ENCODE assay signal across 1 cellular context in the genomic region with DNA sequence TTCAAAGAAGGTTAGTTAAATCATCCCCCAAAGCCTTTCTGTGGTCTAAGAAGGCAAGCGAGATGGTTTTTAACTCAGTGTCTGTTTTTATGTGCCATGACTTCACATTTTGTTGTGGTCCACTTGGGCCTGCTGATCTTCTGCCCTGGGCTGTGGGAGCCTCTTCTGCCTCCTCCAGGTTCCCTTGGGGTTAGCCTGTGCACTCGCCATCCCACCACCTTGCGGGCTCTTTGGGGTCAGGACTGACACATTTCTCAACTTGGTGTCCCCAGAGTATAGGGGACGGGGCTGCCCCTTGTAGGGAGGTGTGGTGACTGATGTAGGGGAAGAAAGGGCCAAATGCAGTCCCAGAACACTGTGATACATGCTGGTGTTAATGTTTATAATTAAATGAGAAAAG.
TF ChIP-seq lines count a peak whose summit lies in the region.

No MANE protein-coding gene starts in this region.

TF ChIP-seq in GM12878, 131 proteins besides CTCF, POLR2A, EP300 and RAD21 (continued from another document and continues in another):
- TF ChIP-seq, protein P1, sequence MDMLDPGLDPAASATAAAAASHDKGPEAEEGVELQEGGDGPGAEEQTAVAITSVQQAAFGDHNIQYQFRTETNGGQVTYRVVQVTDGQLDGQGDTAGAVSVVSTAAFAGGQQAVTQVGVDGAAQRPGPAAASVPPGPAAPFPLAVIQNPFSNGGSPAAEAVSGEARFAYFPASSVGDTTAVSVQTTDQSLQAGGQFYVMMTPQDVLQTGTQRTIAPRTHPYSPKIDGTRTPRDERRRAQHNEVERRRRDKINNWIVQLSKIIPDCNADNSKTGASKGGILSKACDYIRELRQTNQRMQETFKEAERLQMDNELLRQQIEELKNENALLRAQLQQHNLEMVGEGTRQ (IDR thresholded peaks at IDR 0.05; ENCODE audit: borderline replicate concordance, low read depth, low read length), result no peak
- TF ChIP-seq POU2F2 (IDR thresholded peaks at IDR 0.05; ENCODE audit: borderline replicate concordance, low read depth, low read length), result peak; percentile 90; the same call in 2 of the 3 replicates
- TF ChIP-seq SMAD5 (IDR thresholded peaks at IDR 0.05; ENCODE audit: low read depth), result no peak
- 0 out of 2 replicates have a peak, but pooled peaks have one; percentile 58 for TF ChIP-seq ZNF24 (IDR thresholded peaks at IDR 0.05)
- no peak for TF ChIP-seq SUPT20H (IDR thresholded peaks at IDR 0.05; ENCODE audit: borderline replicate concordance, control insufficient read depth, low read depth, low read length)
- TF ChIP-seq, protein P2, sequence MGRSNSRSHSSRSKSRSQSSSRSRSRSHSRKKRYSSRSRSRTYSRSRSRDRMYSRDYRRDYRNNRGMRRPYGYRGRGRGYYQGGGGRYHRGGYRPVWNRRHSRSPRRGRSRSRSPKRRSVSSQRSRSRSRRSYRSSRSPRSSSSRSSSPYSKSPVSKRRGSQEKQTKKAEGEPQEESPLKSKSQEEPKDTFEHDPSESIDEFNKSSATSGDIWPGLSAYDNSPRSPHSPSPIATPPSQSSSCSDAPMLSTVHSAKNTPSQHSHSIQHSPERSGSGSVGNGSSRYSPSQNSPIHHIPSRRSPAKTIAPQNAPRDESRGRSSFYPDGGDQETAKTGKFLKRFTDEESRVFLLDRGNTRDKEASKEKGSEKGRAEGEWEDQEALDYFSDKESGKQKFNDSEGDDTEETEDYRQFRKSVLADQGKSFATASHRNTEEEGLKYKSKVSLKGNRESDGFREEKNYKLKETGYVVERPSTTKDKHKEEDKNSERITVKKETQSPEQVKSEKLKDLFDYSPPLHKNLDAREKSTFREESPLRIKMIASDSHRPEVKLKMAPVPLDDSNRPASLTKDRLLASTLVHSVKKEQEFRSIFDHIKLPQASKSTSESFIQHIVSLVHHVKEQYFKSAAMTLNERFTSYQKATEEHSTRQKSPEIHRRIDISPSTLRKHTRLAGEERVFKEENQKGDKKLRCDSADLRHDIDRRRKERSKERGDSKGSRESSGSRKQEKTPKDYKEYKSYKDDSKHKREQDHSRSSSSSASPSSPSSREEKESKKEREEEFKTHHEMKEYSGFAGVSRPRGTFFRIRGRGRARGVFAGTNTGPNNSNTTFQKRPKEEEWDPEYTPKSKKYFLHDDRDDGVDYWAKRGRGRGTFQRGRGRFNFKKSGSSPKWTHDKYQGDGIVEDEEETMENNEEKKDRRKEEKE (IDR thresholded peaks at IDR 0.05), result no peak
- TF ChIP-seq MTA2 (IDR thresholded peaks at IDR 0.05; ENCODE audit: low read depth), result peak; percentile 88
- peak; percentile 86 for TF ChIP-seq ATF7 (IDR thresholded peaks at IDR 0.05; ENCODE audit: low read depth)
- no peak for TF ChIP-seq POLR2AphosphoS5 (IDR thresholded peaks at IDR 0.05; ENCODE audit: low read length)
- TF ChIP-seq SREBF2 (IDR thresholded peaks at IDR 0.05; ENCODE audit: low read length), result no peak
- TF ChIP-seq, protein P3, sequence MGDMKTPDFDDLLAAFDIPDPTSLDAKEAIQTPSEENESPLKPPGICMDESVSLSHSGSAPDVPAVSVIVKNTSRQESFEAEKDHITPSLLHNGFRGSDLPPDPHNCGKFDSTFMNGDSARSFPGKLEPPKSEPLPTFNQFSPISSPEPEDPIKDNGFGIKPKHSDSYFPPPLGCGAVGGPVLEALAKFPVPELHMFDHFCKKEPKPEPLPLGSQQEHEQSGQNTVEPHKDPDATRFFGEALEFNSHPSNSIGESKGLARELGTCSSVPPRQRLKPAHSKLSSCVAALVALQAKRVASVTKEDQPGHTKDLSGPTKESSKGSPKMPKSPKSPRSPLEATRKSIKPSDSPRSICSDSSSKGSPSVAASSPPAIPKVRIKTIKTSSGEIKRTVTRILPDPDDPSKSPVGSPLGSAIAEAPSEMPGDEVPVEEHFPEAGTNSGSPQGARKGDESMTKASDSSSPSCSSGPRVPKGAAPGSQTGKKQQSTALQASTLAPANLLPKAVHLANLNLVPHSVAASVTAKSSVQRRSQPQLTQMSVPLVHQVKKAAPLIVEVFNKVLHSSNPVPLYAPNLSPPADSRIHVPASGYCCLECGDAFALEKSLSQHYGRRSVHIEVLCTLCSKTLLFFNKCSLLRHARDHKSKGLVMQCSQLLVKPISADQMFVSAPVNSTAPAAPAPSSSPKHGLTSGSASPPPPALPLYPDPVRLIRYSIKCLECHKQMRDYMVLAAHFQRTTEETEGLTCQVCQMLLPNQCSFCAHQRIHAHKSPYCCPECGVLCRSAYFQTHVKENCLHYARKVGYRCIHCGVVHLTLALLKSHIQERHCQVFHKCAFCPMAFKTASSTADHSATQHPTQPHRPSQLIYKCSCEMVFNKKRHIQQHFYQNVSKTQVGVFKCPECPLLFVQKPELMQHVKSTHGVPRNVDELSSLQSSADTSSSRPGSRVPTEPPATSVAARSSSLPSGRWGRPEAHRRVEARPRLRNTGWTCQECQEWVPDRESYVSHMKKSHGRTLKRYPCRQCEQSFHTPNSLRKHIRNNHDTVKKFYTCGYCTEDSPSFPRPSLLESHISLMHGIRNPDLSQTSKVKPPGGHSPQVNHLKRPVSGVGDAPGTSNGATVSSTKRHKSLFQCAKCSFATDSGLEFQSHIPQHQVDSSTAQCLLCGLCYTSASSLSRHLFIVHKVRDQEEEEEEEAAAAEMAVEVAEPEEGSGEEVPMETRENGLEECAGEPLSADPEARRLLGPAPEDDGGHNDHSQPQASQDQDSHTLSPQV (IDR thresholded peaks at IDR 0.05), result no peak
- peak; percentile 93 for TF ChIP-seq JUNB (IDR thresholded peaks at IDR 0.05)
- TF ChIP-seq NR2C2 (IDR thresholded peaks at IDR 0.05; ENCODE audit: borderline replicate concordance, control insufficient read depth, insufficient read length, low read depth), result no peak
- no peak for TF ChIP-seq ELK1 (IDR thresholded peaks at IDR 0.05; ENCODE audit: low read depth, low read length)
- no peak for TF ChIP-seq ZSCAN29 (IDR thresholded peaks at IDR 0.05)
- no peak for TF ChIP-seq ASH2L (IDR thresholded peaks at IDR 0.05; ENCODE audit: borderline replicate concordance, low read depth)
- no peak for TF ChIP-seq CBX3 (IDR thresholded peaks at IDR 0.05; ENCODE audit: borderline replicate concordance, low read depth)
- TF ChIP-seq RB1 (IDR thresholded peaks at IDR 0.05; ENCODE audit: borderline replicate concordance), result peak; percentile 81; the same call in 1 of the 2 replicates
- TF ChIP-seq RAD51 (IDR thresholded peaks at IDR 0.05), result no peak
- TF ChIP-seq RUNX3 (IDR thresholded peaks at IDR 0.05; ENCODE audit: low read length), result peak; percentile 100
- no peak for TF ChIP-seq SIN3A (IDR thresholded peaks at IDR 0.05; ENCODE audit: low read depth, low read length)
- 0 out of 2 replicates have a peak, but pooled peaks have one; percentile 32 for TF ChIP-seq ZNF217 (IDR thresholded peaks at IDR 0.05)
- TF ChIP-seq RBBP5 (conservative IDR thresholded peaks at IDR 0.05), result no peak
- no peak for TF ChIP-seq IRF5 (IDR thresholded peaks at IDR 0.05; ENCODE audit: borderline replicate concordance)
- no peak for TF ChIP-seq E4F1 (IDR thresholded peaks at IDR 0.05; ENCODE audit: borderline replicate concordance, partially characterized antibody)
- no peak for TF ChIP-seq POLR2AphosphoS2 (IDR thresholded peaks at IDR 0.05; ENCODE audit: low read depth, low read length)
- TF ChIP-seq BCL3 (IDR thresholded peaks at IDR 0.05; ENCODE audit: borderline replicate concordance, insufficient read depth, low read depth, low read length, poor library complexity, severe bottlenecking), result peak; percentile 99
- no peak for TF ChIP-seq KLF5 (IDR thresholded peaks at IDR 0.05; ENCODE audit: partially characterized antibody)
- TF ChIP-seq, protein P4, sequence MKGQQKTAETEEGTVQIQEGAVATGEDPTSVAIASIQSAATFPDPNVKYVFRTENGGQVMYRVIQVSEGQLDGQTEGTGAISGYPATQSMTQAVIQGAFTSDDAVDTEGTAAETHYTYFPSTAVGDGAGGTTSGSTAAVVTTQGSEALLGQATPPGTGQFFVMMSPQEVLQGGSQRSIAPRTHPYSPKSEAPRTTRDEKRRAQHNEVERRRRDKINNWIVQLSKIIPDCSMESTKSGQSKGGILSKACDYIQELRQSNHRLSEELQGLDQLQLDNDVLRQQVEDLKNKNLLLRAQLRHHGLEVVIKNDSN (IDR thresholded peaks at IDR 0.05; ENCODE audit: borderline replicate concordance, extremely low read length, insufficient read depth, low read depth, low read length), result no peak
- no peak for TF ChIP-seq YY1 (IDR thresholded peaks at IDR 0.05; ENCODE audit: low read depth, low read length)
- peak; percentile 94 for TF ChIP-seq DPF2 (IDR thresholded peaks at IDR 0.05)
- TF ChIP-seq, protein P5, sequence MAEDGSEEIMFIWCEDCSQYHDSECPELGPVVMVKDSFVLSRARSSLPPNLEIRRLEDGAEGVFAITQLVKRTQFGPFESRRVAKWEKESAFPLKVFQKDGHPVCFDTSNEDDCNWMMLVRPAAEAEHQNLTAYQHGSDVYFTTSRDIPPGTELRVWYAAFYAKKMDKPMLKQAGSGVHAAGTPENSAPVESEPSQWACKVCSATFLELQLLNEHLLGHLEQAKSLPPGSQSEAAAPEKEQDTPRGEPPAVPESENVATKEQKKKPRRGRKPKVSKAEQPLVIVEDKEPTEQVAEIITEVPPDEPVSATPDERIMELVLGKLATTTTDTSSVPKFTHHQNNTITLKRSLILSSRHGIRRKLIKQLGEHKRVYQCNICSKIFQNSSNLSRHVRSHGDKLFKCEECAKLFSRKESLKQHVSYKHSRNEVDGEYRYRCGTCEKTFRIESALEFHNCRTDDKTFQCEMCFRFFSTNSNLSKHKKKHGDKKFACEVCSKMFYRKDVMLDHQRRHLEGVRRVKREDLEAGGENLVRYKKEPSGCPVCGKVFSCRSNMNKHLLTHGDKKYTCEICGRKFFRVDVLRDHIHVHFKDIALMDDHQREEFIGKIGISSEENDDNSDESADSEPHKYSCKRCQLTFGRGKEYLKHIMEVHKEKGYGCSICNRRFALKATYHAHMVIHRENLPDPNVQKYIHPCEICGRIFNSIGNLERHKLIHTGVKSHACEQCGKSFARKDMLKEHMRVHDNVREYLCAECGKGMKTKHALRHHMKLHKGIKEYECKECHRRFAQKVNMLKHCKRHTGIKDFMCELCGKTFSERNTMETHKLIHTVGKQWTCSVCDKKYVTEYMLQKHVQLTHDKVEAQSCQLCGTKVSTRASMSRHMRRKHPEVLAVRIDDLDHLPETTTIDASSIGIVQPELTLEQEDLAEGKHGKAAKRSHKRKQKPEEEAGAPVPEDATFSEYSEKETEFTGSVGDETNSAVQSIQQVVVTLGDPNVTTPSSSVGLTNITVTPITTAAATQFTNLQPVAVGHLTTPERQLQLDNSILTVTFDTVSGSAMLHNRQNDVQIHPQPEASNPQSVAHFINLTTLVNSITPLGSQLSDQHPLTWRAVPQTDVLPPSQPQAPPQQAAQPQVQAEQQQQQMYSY (CRISPR knock-in tag; IDR thresholded peaks at IDR 0.05), result no peak
